Comparison of ENCODE assay signal across 8 cellular contexts in the genomic region with DNA sequence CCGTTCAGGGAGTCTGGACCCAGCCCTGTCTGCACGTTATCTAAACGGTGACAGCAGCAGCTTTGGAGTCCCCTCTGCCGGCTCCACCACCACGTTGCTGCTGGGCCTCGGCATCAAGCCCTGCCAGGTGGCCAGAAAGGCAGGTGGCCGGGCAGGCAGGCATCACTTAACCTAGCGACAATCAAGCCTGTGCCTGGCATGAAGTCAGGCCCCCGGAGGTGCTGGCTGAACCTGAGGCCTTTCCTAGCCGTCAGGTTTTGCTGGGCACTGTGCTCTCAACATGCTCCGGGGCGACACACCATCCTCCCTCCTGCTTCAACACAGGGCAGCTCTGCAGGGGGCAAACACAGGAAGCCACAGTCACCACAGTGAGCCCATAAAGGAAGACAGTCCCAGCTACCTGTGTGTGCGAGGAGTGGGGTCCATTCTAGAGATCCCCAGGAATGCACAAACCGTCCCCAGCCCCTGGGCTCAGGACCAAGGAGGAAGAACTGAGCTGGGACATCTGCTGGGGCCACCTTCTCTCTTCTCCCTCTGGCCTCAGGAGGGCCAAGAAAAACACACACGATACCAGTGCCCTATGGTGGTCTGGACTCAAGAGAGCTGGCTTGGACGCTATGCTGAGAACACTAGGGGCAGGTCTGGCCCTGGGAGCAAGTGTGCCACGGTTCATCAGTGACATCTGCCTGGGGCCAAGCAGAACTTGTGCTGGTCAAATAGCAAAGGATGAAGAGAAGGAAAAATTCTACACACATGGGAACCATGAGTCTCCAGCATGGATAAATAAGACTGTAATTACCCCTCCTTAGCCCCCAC. TPM values are rescaled to one million over a fixed set of nuclear protein-coding genes. Genes with fewer than 3 reads are reported as not detected.
A peak's percentile ranks its signal among the peaks of the same experiment; 100 is the strongest.
DNase-seq lines count a peak whose midpoint lies in the region; ATAC-seq and TF ChIP-seq lines count a peak whose summit lies in the region.

No MANE protein-coding gene starts in this region.

- intact Hi-C loops in natural killer cell (cut with micrococcal nuclease) (loop anchor here (1.0 kb wide), 3 partner anchors 8 to 43 kb away; no protein-coding TSS in a partner anchor), Calu3 (cut with micrococcal nuclease; ENCODE audit: unreplicated experiment) (no loop called here)

- peak overlapping the region; percentile 92 for H3K27ac ChIP-seq in CD4-positive, CD25-positive, alpha-beta regulatory T cell (ENCODE audit: insufficient read depth, low read length, poor library complexity, severe bottlenecking)

- DNase-seq in CD4-positive, CD25-positive, alpha-beta regulatory T cell = peak; percentile 34 to 83 (median 52)
- DNase-seq in T-cell (peak in 8 of 34 experiments; percentile 28 to 61 (median 45)), natural killer cell (peak; percentile 48), HEK293T (ENCODE audit: extremely low spot score) (no peak), HK-2 (ENCODE audit: unreplicated experiment) (no peak), Calu3 (no peak)

- peak overlapping the region; percentile 85 to 96 (median 86) for H3K4me3 Mint-ChIP-seq in CD4-positive, CD25-positive, alpha-beta regulatory T cell
- H3K4me3 Mint-ChIP-seq in T-cell (peak overlapping the region; percentile 70 to 84 (median 72)), natural killer cell (peak overlapping the region; percentile 84), Calu3 (ENCODE audit: low read depth, unreplicated experiment) (no peak overlapping the region)

- peaks cover 3% of the 10 kb centered on the region for H3K36me3 Mint-ChIP-seq in CD4-positive, CD25-positive, alpha-beta regulatory T cell
- H3K36me3 Mint-ChIP-seq in T-cell (no peaks in the 10 kb centered on the region), natural killer cell (no peaks in the 10 kb centered on the region), Calu3 (ENCODE audit: insufficient read depth, unreplicated experiment) (peaks cover 12% of the 10 kb centered on the region)

- no peaks in the 10 kb centered on the region for H3K27me3 Mint-ChIP-seq in CD4-positive, CD25-positive, alpha-beta regulatory T cell
- H3K27me3 Mint-ChIP-seq in T-cell = no peaks in the 10 kb centered on the region
- H3K27me3 Mint-ChIP-seq in natural killer cell (ENCODE audit: low read depth in 2 of 2) = no peaks in the 10 kb centered on the region
- H3K27me3 Mint-ChIP-seq in Calu3 (ENCODE audit: unreplicated experiment) = no peaks in the 10 kb centered on the region

- no peaks in the 10 kb centered on the region for H3K27me3 ChIP-seq in CD4-positive, CD25-positive, alpha-beta regulatory T cell (ENCODE audit: control insufficient read depth, insufficient read depth, low read length)

- peaks cover 12% of the 10 kb centered on the region for H3K36me3 ChIP-seq in CD4-positive, CD25-positive, alpha-beta regulatory T cell (ENCODE audit: control insufficient read depth, insufficient read depth, low read length)

- ATAC-seq in CD4-positive, CD25-positive, alpha-beta regulatory T cell (ENCODE audit: low read depth in 2 of 2) = peak; percentile 52 to 57
- ATAC-seq in GM19372 (IDR thresholded peaks at IDR 0.05; ENCODE audit: low read depth, unreplicated experiment) (peak; percentile 8), HG03571 (IDR thresholded peaks at IDR 0.05; ENCODE audit: unreplicated experiment) (peak; percentile 19), T-cell (replicated peaks in 1 of 4) (peak; percentile 47 to 69 (median 60)), natural killer cell (peak; percentile 7 to 52 (median 13))

- POLR2A ChIA-PET in T-cell (lab: Charles Lee) (interaction anchor here in 1 of 2 donors (1.4 kb wide), 1 partner anchor 26 kb away, joined by 3 read pairs; no protein-coding TSS in a partner anchor), HEK293T (lab: Yijun Ruan, JAX) (no interaction called here)

- no TSS peak for BruUV-seq in Calu3 (replicated peaks; lab: Mats Ljungman, UMichigan)

- H3K4me1 Mint-ChIP-seq in CD4-positive, CD25-positive, alpha-beta regulatory T cell = peaks cover 18 to 99% (median 73%) of the 10 kb centered on the region in 4 donors
- peaks cover 97 to 100% (median 98%) of the 10 kb centered on the region in 3 donors for H3K4me1 Mint-ChIP-seq in T-cell
- peaks cover 94 to 97% of the 10 kb centered on the region in 2 donors for H3K4me1 Mint-ChIP-seq in natural killer cell
- peaks cover 43% of the 10 kb centered on the region for H3K4me1 Mint-ChIP-seq in Calu3 (ENCODE audit: low read depth, unreplicated experiment)

- H3K9me3 Mint-ChIP-seq in CD4-positive, CD25-positive, alpha-beta regulatory T cell = no peaks in the 10 kb centered on the region
- H3K9me3 Mint-ChIP-seq in T-cell = no peaks in the 10 kb centered on the region
- H3K9me3 Mint-ChIP-seq in natural killer cell = no peaks in the 10 kb centered on the region
- H3K9me3 Mint-ChIP-seq in Calu3 (ENCODE audit: low read depth, unreplicated experiment) = no peaks in the 10 kb centered on the region

- H3K4me3 ChIP-seq in CD4-positive, CD25-positive, alpha-beta regulatory T cell (ENCODE audit: low read depth, low read length) = peak overlapping the region; percentile 80

- H3K9me3 ChIP-seq in CD4-positive, CD25-positive, alpha-beta regulatory T cell (ENCODE audit: control insufficient read depth in 2 of 2, low read length in 2 of 2) = no peaks in the 10 kb centered on the region

- peaks cover 98% of the 10 kb centered on the region for H3K4me1 ChIP-seq in CD4-positive, CD25-positive, alpha-beta regulatory T cell (ENCODE audit: control insufficient read depth, insufficient read depth, low read length, poor library complexity, severe bottlenecking)

- TF ChIP-seq CTCF in natural killer cell (IDR thresholded peaks at IDR 0.05) (no peak), Calu3 (IDR thresholded peaks at IDR 0.05; ENCODE audit: unreplicated experiment) (no peak)

- H3K27ac Mint-ChIP-seq in CD4-positive, CD25-positive, alpha-beta regulatory T cell = peak overlapping the region; percentile 91 to 94 (median 93)
- H3K27ac Mint-ChIP-seq in T-cell (peak overlapping the region; percentile 91 to 95), natural killer cell (peak overlapping the region; percentile 96 to 98), Calu3 (ENCODE audit: unreplicated experiment) (no peak overlapping the region)

- CTCF ChIA-PET in T-cell (lab: Charles Lee) = interaction anchor here (0.7 to 2.0 kb wide), 5 partner anchors 23 to 49 kb away, joined by 3 to 6 read pairs (median 3); no protein-coding TSS in a partner anchor
- CTCF ChIA-PET in HEK293T (lab: Yijun Ruan, JAX) = no interaction called here
- CTCF ChIA-PET in Calu3 (lab: Charles Lee) = no interaction called here

TF ChIP-seq in HEK293T, 16 proteins besides CTCF, POLR2A, EP300 and RAD21:
- TF ChIP-seq ELF4 (IDR thresholded peaks at IDR 0.05) (no peak), ARNT (IDR thresholded peaks at IDR 0.05) (no peak), ZNF384 (IDR thresholded peaks at IDR 0.05) (no peak), HDGF (IDR thresholded peaks at IDR 0.05; ENCODE audit: borderline replicate concordance) (no peak), TARDBP (IDR thresholded peaks at IDR 0.05) (no peak), L3MBTL2 (conservative IDR thresholded peaks at IDR 0.05) (no peak), FOXA1 (IDR thresholded peaks at IDR 0.05) (no peak), NFRKB (IDR thresholded peaks at IDR 0.05) (no peak), SP1 (IDR thresholded peaks at IDR 0.05) (no peak), CTBP1 (IDR thresholded peaks at IDR 0.05; ENCODE audit: borderline replicate concordance) (no peak), FOXK2 (IDR thresholded peaks at IDR 0.05) (no peak), SUZ12 (IDR thresholded peaks at IDR 0.05) (no peak), LEF1 (IDR thresholded peaks at IDR 0.05; ENCODE audit: borderline replicate concordance) (no peak), FOXM1 (IDR thresholded peaks at IDR 0.05; ENCODE audit: borderline replicate concordance) (no peak)
- TF ChIP-seq, protein P1, sequence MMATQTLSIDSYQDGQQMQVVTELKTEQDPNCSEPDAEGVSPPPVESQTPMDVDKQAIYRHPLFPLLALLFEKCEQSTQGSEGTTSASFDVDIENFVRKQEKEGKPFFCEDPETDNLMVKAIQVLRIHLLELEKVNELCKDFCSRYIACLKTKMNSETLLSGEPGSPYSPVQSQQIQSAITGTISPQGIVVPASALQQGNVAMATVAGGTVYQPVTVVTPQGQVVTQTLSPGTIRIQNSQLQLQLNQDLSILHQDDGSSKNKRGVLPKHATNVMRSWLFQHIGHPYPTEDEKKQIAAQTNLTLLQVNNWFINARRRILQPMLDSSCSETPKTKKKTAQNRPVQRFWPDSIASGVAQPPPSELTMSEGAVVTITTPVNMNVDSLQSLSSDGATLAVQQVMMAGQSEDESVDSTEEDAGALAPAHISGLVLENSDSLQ (IDR thresholded peaks at IDR 0.05) = no peak

RNA-seq across cellular contexts. Expression of a gene that starts 44.7 kb away (rescaled TPM):
- total RNA-seq in CD4-positive, CD25-positive, alpha-beta regulatory T cell = 466 TPM
- 10 to 100 TPM; 25.9 to 35.6 (median 31.0) TPM for polyA plus RNA-seq in CD4-positive, CD25-positive, alpha-beta regulatory T cell
- 100 to 1,000 TPM; 260 to 368 (median 275) TPM for total RNA-seq in T-cell
- 100 to 1,000 TPM; 432 to 516 (median 438) TPM for total RNA-seq in natural killer cell
- total RNA-seq in Calu3 (2022) = 33.2 and 43.9 TPM in 2 replicates

Comparison
In these comparisons a context has a peak if more than half of its experiments do, and no peak if none do; other contexts are left out.
1. ATAC-seq: peak in every context shown above with its lines; median percentile 60 in T-cell; 54 in CD4-positive, CD25-positive, alpha-beta regulatory T cell; 19 in HG03571; 13 in natural killer cell; 8 in GM19372.
2. DNase-seq: peak in CD4-positive, CD25-positive, alpha-beta regulatory T cell (3 of 3) and natural killer cell (single experiment); none in HEK293T (single experiment), HK-2 (single experiment) and Calu3 (single experiment).
3. CTCF ChIA-PET loops: an anchor here in T-cell (0.7 to 2.0 kb wide); none called in HEK293T and Calu3.